Comparison of ENCODE assay signal across 16 cellular contexts in genomic region chr3:55587476-55587875, GRCh38.
"Had no signal": no experiment of that assay in that cellular context is flagged by ENCODE, and none has a peak within 500 bp of the region (broad histone marks: within the 10 kb centered on the region; RNA-seq: fewer than 3 reads in every experiment).

No MANE protein-coding gene starts in this region.

- H3K4me3 ChIP-seq: ascending aorta, breast epithelium, dorsolateral prefrontal cortex had no signal

- ATAC-seq: activated T-helper 17 cell treated with anti-CD3 and anti-CD28 coated beads, Interleukin-2, amount 50 U/mL, for 72 hours; left ventricle myocardium superior; natural killer cell; stimulated activated memory B cell treated with anti-CD40 and anti-IgM and Interleukin-4, amounts not matched to agents 10 μg/mL and 1 μg/mL and 100 μg/mL, for 72 hours; T-cell had no signal

- DNase-seq: activated CD4-positive, alpha-beta T cell treated with anti-CD3 and anti-CD28 coated beads, Interleukin-2, amount 50 U/mL, for 48 hours; activated naive CD4-positive, alpha-beta T cell treated with Interleukin-2 at 50 U/mL for 16 hours; dorsolateral prefrontal cortex; hippocampal formation; kidney; left ventricle myocardium superior; mesendoderm; natural killer cell; T-cell; WERI-Rb-1 had no signal

- H3K36me3 ChIP-seq: ascending aorta, breast epithelium, neutrophil, WERI-Rb-1 had no signal

- H3K9me3 ChIP-seq: ascending aorta, breast epithelium, neutrophil had no signal

- H3K27ac ChIP-seq: ascending aorta, breast epithelium, dorsolateral prefrontal cortex, neutrophil, parathyroid adenoma, WERI-Rb-1 had no signal

- H3K4me1 ChIP-seq: ascending aorta, parathyroid adenoma had no signal

- H3K27me3 ChIP-seq: ascending aorta, breast epithelium, dorsolateral prefrontal cortex, neutrophil had no signal
